Comparison of ENCODE assay signal across 1 cellular context in genomic region chr6:146028835-146029572, GRCh38.
TF ChIP-seq lines count a peak whose summit lies in the region.

Gene GRM1, plus strand, starts transcription at chr6:146029062. Its CDS starts 456 bp downstream, at chr6:146029518.

TF ChIP-seq in K562, 482 proteins besides CTCF, POLR2A, EP300 and RAD21:
- no peak for TF ChIP-seq CHD7 (IDR thresholded peaks at IDR 0.05; ENCODE audit: low read depth, low read length)
